In the genomic region with DNA sequence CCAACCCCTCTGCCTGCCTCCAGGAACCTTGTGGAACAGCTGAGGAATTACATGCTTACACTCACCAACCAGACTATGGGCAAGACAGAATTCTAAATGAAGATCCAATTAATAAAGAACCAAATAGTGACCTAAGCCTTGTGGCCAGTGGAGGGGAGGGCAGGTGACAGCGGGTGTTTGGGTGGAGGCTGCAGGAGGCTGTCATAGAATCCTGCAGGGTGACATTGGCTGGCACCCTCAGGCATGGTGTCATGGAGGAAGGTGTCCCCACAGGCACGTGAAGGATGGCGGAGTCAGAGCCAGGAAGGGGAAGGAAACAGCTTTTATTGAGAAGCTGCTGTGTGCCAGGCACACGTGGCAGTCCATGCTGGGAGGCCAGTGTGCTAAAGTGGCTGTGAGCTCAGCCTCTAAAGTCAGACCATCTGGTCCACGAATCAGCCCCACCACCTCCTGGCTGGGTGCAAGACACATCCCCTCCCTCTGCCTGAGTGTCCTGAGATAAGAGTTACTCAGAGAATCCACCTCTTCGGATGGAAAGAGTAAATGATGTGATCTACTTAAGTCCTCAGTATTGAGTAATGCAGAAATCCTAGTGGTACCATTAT, we compare ENCODE assay signal across 1 cellular context.
TF ChIP-seq lines count a peak whose summit lies in the region.

No MANE protein-coding gene starts in this region.

TF ChIP-seq in endothelial cell of umbilical vein, 7 proteins besides CTCF, POLR2A, EP300 and RAD21:
- TF ChIP-seq JUN (IDR thresholded peaks at IDR 0.05; ENCODE audit: borderline replicate concordance, insufficient read depth, insufficient read length, low read depth) (no peak), POLR2AphosphoS5 (IDR thresholded peaks at IDR 0.05; ENCODE audit: insufficient read depth, low read depth, low read length) (no peak)
- TF ChIP-seq, protein P1, sequence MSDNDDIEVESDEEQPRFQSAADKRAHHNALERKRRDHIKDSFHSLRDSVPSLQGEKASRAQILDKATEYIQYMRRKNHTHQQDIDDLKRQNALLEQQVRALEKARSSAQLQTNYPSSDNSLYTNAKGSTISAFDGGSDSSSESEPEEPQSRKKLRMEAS (IDR thresholded peaks at IDR 0.05; ENCODE audit: insufficient read depth, insufficient read length), result no peak
TF ChIP-seq in endothelial cell of umbilical vein: peak in this region for 0.
